28 cellular contexts compared by ENCODE assay signal in genomic region chr5:12669326-12669725, GRCh38.
"Had no signal": no experiment of that assay in that cellular context is flagged by ENCODE, and none has a peak within 500 bp of the region (broad histone marks: within the 10 kb centered on the region; RNA-seq: fewer than 3 reads in every experiment).

No MANE protein-coding gene starts in this region.

- H3K9me3 ChIP-seq: esophagus muscularis mucosa, gastroesophageal sphincter, prostate gland, right atrium auricular region, suprapubic skin, transverse colon, upper lobe of right lung, uterus had no signal

- DNase-seq: dorsolateral prefrontal cortex; effector CD4-positive, alpha-beta T cell; foreskin keratinocyte; heart left ventricle; left cardiac atrium; left lung; mesenchymal stem cell; midbrain; naive thymus-derived CD4-positive, alpha-beta T cell; nucleus accumbens; stimulated activated CD4-positive, alpha-beta T cell treated with anti-CD3 and anti-CD28 coated beads, Interleukin-12 subunit alpha, Interleukin-12 subunit beta, amount 100 ng/mL, for 4 hours; stimulated activated CD4-positive, alpha-beta T cell treated with anti-CD3 and anti-CD28 coated beads, Interleukin-1b, Interleukin-23, amount 100 ng/mL, for 48 hours; stimulated activated CD4-positive, alpha-beta T cell treated with anti-CD3 and anti-CD28 coated beads, Interleukin-4, amount 100 ng/mL, for 1 hour; stimulated activated CD8-positive, alpha-beta memory T cell treated with anti-CD3 and anti-CD28 coated beads, Interleukin-4, amount 100 ng/mL, for 48 hours; stimulated activated naive CD4-positive, alpha-beta T cell; stimulated activated naive CD8-positive, alpha-beta T cell treated with anti-CD3 and anti-CD28 coated beads, Interleukin-15, amount 100 ng/mL, for 72 hours; transverse colon; upper lobe of right lung; uterus had no signal

- ATAC-seq: foreskin keratinocyte; gastroesophageal sphincter; heart left ventricle; left cardiac atrium; left lung; naive thymus-derived CD4-positive, alpha-beta T cell; sciatic nerve; stimulated activated naive CD8-positive, alpha-beta T cell treated with anti-CD3 and anti-CD28 coated beads, Interleukin-15, amount 100 ng/mL, for 72 hours; upper lobe of right lung had no signal

- H3K9me3 Mint-ChIP-seq: nephron had no signal

- H3K4me3 ChIP-seq: dorsolateral prefrontal cortex, esophagus muscularis mucosa, gastroesophageal sphincter, heart left ventricle, hepatocyte, left lung, prostate gland, right atrium auricular region, smooth muscle cell, suprapubic skin, transverse colon, upper lobe of right lung, uterus had no signal

- H3K27me3 ChIP-seq: esophagus muscularis mucosa, foreskin keratinocyte, gastroesophageal sphincter, heart left ventricle, left lung, right atrium auricular region, suprapubic skin, transverse colon, upper lobe of right lung, uterus had no signal

- H3K36me3 ChIP-seq: esophagus muscularis mucosa, gastroesophageal sphincter, heart left ventricle, left lung, prostate gland, right atrium auricular region, suprapubic skin, transverse colon, upper lobe of right lung, uterus had no signal

- H3K27ac ChIP-seq: dorsolateral prefrontal cortex, esophagus muscularis mucosa, foreskin keratinocyte, gastroesophageal sphincter, heart left ventricle, hepatocyte, left lung, prostate gland, right atrium auricular region, suprapubic skin, transverse colon, upper lobe of right lung, uterus had no signal

- H3K79me2 ChIP-seq: hepatocyte had no signal

- H3K27ac Mint-ChIP-seq: naive thymus-derived CD4-positive, alpha-beta T cell; nephron; stimulated activated naive CD8-positive, alpha-beta T cell treated with anti-CD3 and anti-CD28 coated beads, Interleukin-15, amount 100 ng/mL, for 72 hours had no signal

- H3K4me1 ChIP-seq: esophagus muscularis mucosa, foreskin keratinocyte, gastroesophageal sphincter, heart left ventricle, left lung, prostate gland, right atrium auricular region, suprapubic skin, transverse colon, upper lobe of right lung, uterus had no signal

- H3K4me3 Mint-ChIP-seq: naive thymus-derived CD4-positive, alpha-beta T cell; nephron; stimulated activated naive CD8-positive, alpha-beta T cell treated with anti-CD3 and anti-CD28 coated beads, Interleukin-15, amount 100 ng/mL, for 72 hours had no signal

- H3K4me1 Mint-ChIP-seq: naive thymus-derived CD4-positive, alpha-beta T cell; nephron; stimulated activated naive CD8-positive, alpha-beta T cell treated with anti-CD3 and anti-CD28 coated beads, Interleukin-15, amount 100 ng/mL, for 72 hours had no signal

- H3K27me3 Mint-ChIP-seq: naive thymus-derived CD4-positive, alpha-beta T cell; stimulated activated naive CD8-positive, alpha-beta T cell treated with anti-CD3 and anti-CD28 coated beads, Interleukin-15, amount 100 ng/mL, for 72 hours had no signal

- H3K4me2 ChIP-seq: hepatocyte, smooth muscle cell had no signal

- H3K36me3 Mint-ChIP-seq: naive thymus-derived CD4-positive, alpha-beta T cell had no signal

- H2AFZ ChIP-seq: hepatocyte had no signal
